ENCODE assay signal across 1 cellular context in genomic region chr3:180743813-180744212, GRCh38.
TF ChIP-seq lines count a peak whose summit lies in the region.

No MANE protein-coding gene starts in this region.

TF ChIP-seq in GM23338, 12 proteins besides CTCF, POLR2A, EP300 and RAD21 (continued from another document):
- TF ChIP-seq ZNF462 (CRISPR knock-in tag; IDR thresholded peaks at IDR 0.05) (no peak), JUNB (IDR thresholded peaks at IDR 0.05; ENCODE audit: unreplicated experiment) (no peak), ZNF114 (CRISPR knock-in tag; IDR thresholded peaks at IDR 0.05) (no peak), REST (IDR thresholded peaks at IDR 0.05; ENCODE audit: unreplicated experiment) (no peak), POLR2AphosphoS5 (IDR thresholded peaks at IDR 0.05; ENCODE audit: low read depth) (no peak), STAT1 (IDR thresholded peaks at IDR 0.05; ENCODE audit: unreplicated experiment) (no peak), EZH2phosphoT487 (IDR thresholded peaks at IDR 0.05; ENCODE audit: unreplicated experiment) (no peak), ETS1 (IDR thresholded peaks at IDR 0.05) (no peak)
